In genomic region chr17:82063424-82064415, GRCh38 we compare ENCODE assay signal across 11 cellular contexts. TPM values are rescaled to one million over a fixed set of nuclear protein-coding genes. Genes with fewer than 3 reads are reported as not detected.
DNase-seq lines count a peak whose midpoint lies in the region; ATAC-seq and TF ChIP-seq lines count a peak whose summit lies in the region.
"Had no signal": no experiment of that assay in that cellular context is flagged by ENCODE, and none has a peak within 500 bp of the region (broad histone marks: within the 10 kb centered on the region; RNA-seq: fewer than 3 reads in every experiment).

No MANE protein-coding gene starts in this region.

- no peaks in the 10 kb centered on the region for H3K79me2 ChIP-seq in neural cell (replicated peaks; ENCODE audit: insufficient read depth, low read length)

- peaks cover 35% of the 10 kb centered on the region for H3K36me3 Mint-ChIP-seq in Caco-2 (ENCODE audit: insufficient read depth, unreplicated experiment)
- H3K36me3 Mint-ChIP-seq in dendritic cell treated with granulocyte-macrophage colony-stimulating factor and Interleukin-4, amounts not matched to agents 40 ng/mL and 50 ng/mL, for 4 days (ENCODE audit: low read depth): peaks cover 53% of the 10 kb centered on the region

- peaks cover 12% of the 10 kb centered on the region for H3K4me1 ChIP-seq in Caco-2
- H3K4me1 ChIP-seq in ascending aorta: peaks cover 13 to 18% of the 10 kb centered on the region in 2 donors

- H3K9me3 ChIP-seq in Caco-2: no peaks in the 10 kb centered on the region
- H3K9me3 ChIP-seq in MG63: no peaks in the 10 kb centered on the region
- H3K9me3 ChIP-seq in neural cell (ENCODE audit: low read length): no peaks in the 10 kb centered on the region
- no peaks in the 10 kb centered on the region for H3K9me3 ChIP-seq in ascending aorta
- H3K9me3 ChIP-seq: tibial artery had no signal

- no peaks in the 10 kb centered on the region for H3K4me1 Mint-ChIP-seq in Caco-2 (ENCODE audit: low read depth, unreplicated experiment)
- peaks cover 19% of the 10 kb centered on the region for H3K4me1 Mint-ChIP-seq in dendritic cell treated with granulocyte-macrophage colony-stimulating factor and Interleukin-4, amounts not matched to agents 40 ng/mL and 50 ng/mL, for 4 days (ENCODE audit: low read depth)

- POLR2A ChIA-PET in Caco-2 (lab: Charles Lee): interaction anchor here (0.5 kb wide), 1 partner anchor 29 kb away, joined by 5 read pairs; no protein-coding TSS in a partner anchor

- H3K4me3 Mint-ChIP-seq in Caco-2 (ENCODE audit: unreplicated experiment): peak overlapping the region; percentile 74
- H3K4me3 Mint-ChIP-seq in dendritic cell treated with granulocyte-macrophage colony-stimulating factor and Interleukin-4, amounts not matched to agents 40 ng/mL and 50 ng/mL, for 4 days: peak overlapping the region; percentile 74

- H3K27ac ChIP-seq in neural cell (ENCODE audit: low read length) (no peak overlapping the region), ascending aorta (no peak overlapping the region)
- H3K27ac ChIP-seq: cardiac muscle cell, WERI-Rb-1 had no signal

- no peak overlapping the region for H3K9ac ChIP-seq in neural cell (ENCODE audit: low read length)

- H3K9me2 ChIP-seq in neural cell (ENCODE audit: insufficient read depth, low read length): no peaks in the 10 kb centered on the region

- TF ChIP-seq RAD21 in neural cell (conservative IDR thresholded peaks at IDR 0.05): no peak

- H3K36me3 ChIP-seq in Caco-2 (ENCODE audit: control insufficient read depth, insufficient read depth, low read length) (peaks cover 3% of the 10 kb centered on the region; the same call in 1 of the 2 replicates), MG63 (peaks cover 61% of the 10 kb centered on the region), neural cell (ENCODE audit: insufficient read depth, low read length) (no peaks in the 10 kb centered on the region), ascending aorta (peaks cover 38 to 45% of the 10 kb centered on the region in 2 donors)

- H2AFZ ChIP-seq in neural cell (ENCODE audit: low read depth, low read length): no peak overlapping the region

- H3K27me3 ChIP-seq in Caco-2 (replicated peaks; ENCODE audit: control insufficient read depth, insufficient read depth, low read length) (no peaks in the 10 kb centered on the region), MG63 (no peaks in the 10 kb centered on the region), neural cell (ENCODE audit: insufficient read depth, low read depth, low read length) (no peaks in the 10 kb centered on the region), ascending aorta (no peaks in the 10 kb centered on the region)
- H3K27me3 ChIP-seq: cardiac muscle cell, tibial artery had no signal

- CTCF ChIA-PET in Caco-2 (lab: Charles Lee): interaction anchor here (2.0 kb wide), 1 partner anchor 33 kb away, joined by 7 read pairs; no protein-coding TSS in a partner anchor

- intact Hi-C loops in Caco-2 (cut with micrococcal nuclease; ENCODE audit: unreplicated experiment): no loop called here
- intact Hi-C loops in dendritic cell treated with granulocyte-macrophage colony-stimulating factor and Interleukin-4, amounts not matched to agents 40 ng/mL and 50 ng/mL, for 4 days (cut with micrococcal nuclease): no loop called here
- intact Hi-C loops in ascending aorta (cut with DNase I): loop anchor here (2.0 kb wide), 1 partner anchor 13 kb away; the partner anchor contains the start of genes GPS1 and RFNG

- H3K9me3 Mint-ChIP-seq in Caco-2 (ENCODE audit: unreplicated experiment): no peaks in the 10 kb centered on the region
- H3K9me3 Mint-ChIP-seq in dendritic cell treated with granulocyte-macrophage colony-stimulating factor and Interleukin-4, amounts not matched to agents 40 ng/mL and 50 ng/mL, for 4 days: no peaks in the 10 kb centered on the region

- no peak for ATAC-seq in HG03196 (IDR thresholded peaks at IDR 0.05; ENCODE audit: unreplicated experiment)

- TF ChIP-seq CTCF in Caco-2 (IDR thresholded peaks at IDR 0.05; ENCODE audit: insufficient read depth in 1 of 2, low read depth in 1 of 2, low read length in 1 of 2, severe bottlenecking in 1 of 2, unreplicated experiment in 1 of 2): no peak
- TF ChIP-seq CTCF in neural cell (IDR thresholded peaks at IDR 0.05; ENCODE audit: poor library complexity, severe bottlenecking): no peak
- no peak for TF ChIP-seq CTCF in ascending aorta (IDR thresholded peaks at IDR 0.05)

- no peak for DNase-seq in Caco-2
- DNase-seq in MG63: no peak
- DNase-seq in HuH-7 (ENCODE audit: low spot score): no peak
- no peak for DNase-seq in SW 1271 (lab: John Stamatoyannopoulos, UW)
- no peak for DNase-seq in ascending aorta (ENCODE audit: low spot score in 2 of 2)
- DNase-seq: tibial artery, WERI-Rb-1 had no signal

- H3K4me3 ChIP-seq in Caco-2 (ENCODE audit: low read depth, low read length) (peak overlapping the region; percentile 59; the same call in 1 of the 2 replicates), MG63 (peak overlapping the region; percentile 93; the same call in 1 of the 2 replicates), neural cell (ENCODE audit: low read length) (peak overlapping the region; percentile 94), ascending aorta (peak overlapping the region in 1 of 2 donors; percentile 92)

- H4K20me1 ChIP-seq in neural cell (ENCODE audit: insufficient read depth): no peaks in the 10 kb centered on the region

- no peak overlapping the region for H3K27ac Mint-ChIP-seq in Caco-2 (ENCODE audit: unreplicated experiment)
- H3K27ac Mint-ChIP-seq in dendritic cell treated with granulocyte-macrophage colony-stimulating factor and Interleukin-4, amounts not matched to agents 40 ng/mL and 50 ng/mL, for 4 days: no peak overlapping the region

- no peak overlapping the region for H3K4me2 ChIP-seq in neural cell (ENCODE audit: low read length)

- BruUV-seq in Caco-2 (replicated peaks; lab: Mats Ljungman, UMichigan): no TSS peak

- no peak for TF ChIP-seq EP300 in neural cell (conservative IDR thresholded peaks at IDR 0.05; ENCODE audit: poor library complexity, severe bottlenecking)

- H3F3A ChIP-seq in neural cell (ENCODE audit: insufficient read depth, low read length, poor library complexity, severe bottlenecking): no peaks in the 10 kb centered on the region

- H3K27me3 Mint-ChIP-seq in Caco-2 (ENCODE audit: insufficient read depth, unreplicated experiment): no peaks in the 10 kb centered on the region
- no peaks in the 10 kb centered on the region for H3K27me3 Mint-ChIP-seq in dendritic cell treated with granulocyte-macrophage colony-stimulating factor and Interleukin-4, amounts not matched to agents 40 ng/mL and 50 ng/mL, for 4 days

TF ChIP-seq in neural cell, 6 proteins besides CTCF, POLR2A, EP300 and RAD21:
- TF ChIP-seq MXI1 (conservative IDR thresholded peaks at IDR 0.05; ENCODE audit: poor library complexity, severe bottlenecking) (no peak), SMC3 (conservative IDR thresholded peaks at IDR 0.05; ENCODE audit: poor library complexity) (no peak), POLR2AphosphoS5 (IDR thresholded peaks at IDR 0.05) (no peak), REST (IDR thresholded peaks at IDR 0.05; ENCODE audit: borderline replicate concordance) (no peak), TAF1 (IDR thresholded peaks at IDR 0.05; ENCODE audit: low read depth) (no peak), EZH2 (IDR thresholded peaks at IDR 0.05; ENCODE audit: borderline replicate concordance, insufficient read depth, low read length, poor library complexity, severe bottlenecking) (no peak)

RNA-seq across cellular contexts. Expression of gene DUS1L, which starts 1.9 kb away (rescaled TPM):
- 129 TPM in 2 replicates for total RNA-seq in Caco-2 (2022)
- 104 and 123 TPM in 2 replicates for total RNA-seq in MG63 (2014; rRNA removed; shearing (Covaris generic); ENCODE audit: low replicate concordance)
- polyA plus RNA-seq in neural cell: 100 and 115 TPM in 2 replicates
- polyA minus RNA-seq in neural cell: 28.4 and 33.1 TPM in 2 replicates
- 111 TPM for total RNA-seq in ascending aorta

RNA-seq across cellular contexts. Expression of gene GPS1, which starts 12.0 kb away (rescaled TPM):
- 185 and 195 TPM in 2 replicates for total RNA-seq in Caco-2 (2022)
- total RNA-seq in MG63 (2014; rRNA removed; shearing (Covaris generic); ENCODE audit: low replicate concordance): 103 and 181 TPM in 2 replicates
- 170 and 215 TPM in 2 replicates for polyA plus RNA-seq in neural cell
- 106 and 121 TPM in 2 replicates for polyA minus RNA-seq in neural cell
- total RNA-seq in ascending aorta: 42.1 TPM

RNA-seq across cellular contexts. Expression of gene RFNG, which starts 12.1 kb away (rescaled TPM):
- total RNA-seq in Caco-2 (2022) (33.0 and 35.5 TPM in 2 replicates), ascending aorta (73.7 TPM)
- 41.2 and 41.6 TPM in 2 replicates for total RNA-seq in MG63 (2014; rRNA removed; shearing (Covaris generic); ENCODE audit: low replicate concordance)
- 176 and 200 TPM in 2 replicates for polyA plus RNA-seq in neural cell
- 20.8 and 27.0 TPM in 2 replicates for polyA minus RNA-seq in neural cell

RNA-seq across cellular contexts. Expression of gene DCXR, which starts 26.2 kb away (rescaled TPM):
- total RNA-seq in Caco-2 (2022) (197 and 208 TPM in 2 replicates), ascending aorta (160 TPM)
- total RNA-seq in MG63 (2014; rRNA removed; shearing (Covaris generic); ENCODE audit: low replicate concordance): 44.0 and 73.1 TPM in 2 replicates
- polyA plus RNA-seq in neural cell: 129 and 148 TPM in 2 replicates
- 35.3 and 35.5 TPM in 2 replicates for polyA minus RNA-seq in neural cell

RNA-seq across cellular contexts. Expression of gene RAC3, which starts 32.2 kb away (rescaled TPM):
- total RNA-seq in Caco-2 (2022) (94.5 and 96.7 TPM in 2 replicates), ascending aorta (not detected)
- total RNA-seq in MG63 (2014; rRNA removed; shearing (Covaris generic); ENCODE audit: low replicate concordance): 18.2 and 18.4 TPM in 2 replicates
- polyA plus RNA-seq in neural cell: 198 and 211 TPM in 2 replicates
- 52.8 and 57.3 TPM in 2 replicates for polyA minus RNA-seq in neural cell
